In the genomic region with DNA sequence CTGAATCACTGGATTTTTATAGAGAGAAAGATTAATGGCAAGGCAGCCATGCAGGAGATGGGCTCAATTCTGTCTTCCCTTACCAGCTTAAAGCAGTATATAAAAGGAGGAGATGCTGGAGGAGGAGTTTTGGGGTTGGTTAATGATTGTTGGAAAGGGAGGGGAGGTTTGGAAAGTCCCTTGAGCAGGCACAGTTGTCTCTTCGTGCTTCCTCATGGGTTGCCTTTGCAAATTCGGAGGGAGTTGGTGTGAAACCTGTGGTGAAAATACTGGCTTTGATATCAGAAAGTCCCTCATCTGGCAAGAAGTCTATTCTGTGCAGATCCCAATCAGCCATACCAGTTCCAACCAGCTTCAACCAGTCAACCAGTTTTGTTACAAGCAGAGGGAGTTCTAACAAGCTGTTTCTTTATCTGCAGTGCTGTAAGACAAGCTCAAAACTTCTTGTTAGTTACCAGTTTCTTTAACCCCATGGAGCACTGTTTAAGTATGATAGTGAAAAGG, we compare ENCODE assay signal across 8 cellular contexts.
DNase-seq lines count a peak whose midpoint lies in the region; ATAC-seq lines count a peak whose summit lies in the region.

No MANE protein-coding gene starts in this region.

- in situ Hi-C loops in KBM-7 (cut with MboI; ENCODE audit: low pct_unique_long_range_greater_than_20kb, low sequenced_read_pairs), result no loop called here

- peak; percentile 33 for DNase-seq in activated T-cell treated with anti-CD3 and anti-CD28 coated beads for 24 hours (ENCODE audit: low read depth)
- DNase-seq in activated T-cell treated with anti-CD3 and anti-CD28 coated beads, Interleukin-2, amount 50 U/mL, for 1 hour, result no peak
- DNase-seq in activated gamma-delta T cell treated with anti-CD3 and anti-CD28 coated beads, Interleukin-2, amount 50 U/mL, for 16 hours (ENCODE audit: low read depth), result peak; percentile 20
- DNase-seq in stimulated activated CD8-positive, alpha-beta memory T cell treated with anti-CD3 and anti-CD28 coated beads, Interleukin-12 subunit alpha, Interleukin-12 subunit beta, amount 100 ng/mL, for 1 hour (ENCODE audit: low read depth), result peak; percentile 7
- no peak for DNase-seq in T1000 (lab: John Stamatoyannopoulos, UW)
- no peak for DNase-seq in NCI-H526 treated with DMSO at 0.1 percent for 48 hours (lab: John Stamatoyannopoulos, UW)
- DNase-seq in KBM-7, result no peak

- peak; percentile 79 for ATAC-seq in HG03097 (IDR thresholded peaks at IDR 0.05; ENCODE audit: low FRiP score, unreplicated experiment)

Comparison
In these comparisons a context has a peak if more than half of its experiments do, and no peak if none do; other contexts are left out.
1. DNase-seq: peak in activated T-cell treated with anti-CD3 and anti-CD28 coated beads for 24 hours (single experiment), activated gamma-delta T cell treated with anti-CD3 and anti-CD28 coated beads, Interleukin-2, amount 50 U/mL, for 16 hours (single experiment) and stimulated activated CD8-positive, alpha-beta memory T cell treated with anti-CD3 and anti-CD28 coated beads, Interleukin-12 subunit alpha, Interleukin-12 subunit beta, amount 100 ng/mL, for 1 hour (single experiment); none in activated T-cell treated with anti-CD3 and anti-CD28 coated beads, Interleukin-2, amount 50 U/mL, for 1 hour (single experiment), T1000 (single experiment), NCI-H526 treated with DMSO at 0.1 percent for 48 hours (single experiment) and KBM-7 (single experiment).